8 cellular contexts compared by ENCODE assay signal in genomic region chr11:19259487-19260345, GRCh38. TPM values are rescaled to one million over a fixed set of nuclear protein-coding genes. Genes with fewer than 3 reads are reported as not detected.
DNase-seq lines count a peak whose midpoint lies in the region; ATAC-seq, FAIRE-seq and TF ChIP-seq lines count a peak whose summit lies in the region.

No MANE protein-coding gene starts in this region.

- TF ChIP-seq CTCF in GM13976 (IDR thresholded peaks at IDR 0.05; ENCODE audit: borderline replicate concordance, control extremely low read depth, extremely low read depth, insufficient read depth, missing control alignments) (peak; percentile 85), gastroesophageal sphincter (IDR thresholded peaks at IDR 0.05) (peak; percentile 68 to 86 (median 83))

- no peaks in the 10 kb centered on the region for H3K4me1 ChIP-seq in ACC112 (ENCODE audit: control insufficient read depth, insufficient read depth, low read length, unreplicated experiment)
- no peaks in the 10 kb centered on the region for H3K4me1 ChIP-seq in gastroesophageal sphincter

- in situ Hi-C loops in GM13976 (cut with MboI; ENCODE audit: low sequenced_read_pairs, unreplicated experiment), result no loop called here

- peak; percentile 79 for ATAC-seq in HG03565 (IDR thresholded peaks at IDR 0.05; ENCODE audit: unreplicated experiment)
- peak; percentile 62 for ATAC-seq in gastroesophageal sphincter

- TF ChIP-seq POLR2A in gastroesophageal sphincter (IDR thresholded peaks at IDR 0.05), result no peak

- H3K27ac ChIP-seq in ACC112 (ENCODE audit: low read depth, low read length) (no peak overlapping the region), gastroesophageal sphincter (no peak overlapping the region)

- 37 to 49% methylated on average over 5 to 6 of the region's 6 CpGs for WGBS in gastroesophageal sphincter (ENCODE audit: low coverage in 1 of 2), 2 donors

- peaks cover 11% of the 10 kb centered on the region for H3K27me3 ChIP-seq in ACC112 (ENCODE audit: insufficient read depth, low read length)
- peaks cover 11% of the 10 kb centered on the region for H3K27me3 ChIP-seq in gastroesophageal sphincter

- H3K79me2 ChIP-seq in ACC112 (ENCODE audit: control insufficient read depth, insufficient read depth, low read length, unreplicated experiment), result no peaks in the 10 kb centered on the region

- peak; percentile 75 for DNase-seq in GM13976 (ENCODE audit: low spot score)
- DNase-seq in RPMI7951 (ENCODE audit: low read depth), result peak; percentile 43
- peak in 3 of 4 experiments; percentile 20 to 35 (median 28) for DNase-seq in activated naive CD4-positive, alpha-beta T cell (lab: John Stamatoyannopoulos, UW)
- peak; percentile 76 for DNase-seq in pons (ENCODE audit: low spot score)
- peak; percentile 57 for DNase-seq in urothelium cell line (ENCODE audit: low spot score)

- no peaks in the 10 kb centered on the region for H3K9me3 ChIP-seq in gastroesophageal sphincter

- H3K36me3 ChIP-seq in ACC112 (ENCODE audit: insufficient read depth, low read length), result no peaks in the 10 kb centered on the region
- no peaks in the 10 kb centered on the region for H3K36me3 ChIP-seq in gastroesophageal sphincter

- FAIRE-seq in urothelium cell line (lab: Jason Lieb, UNC), result no peak

- peak overlapping the region; percentile 51 for H3K4me3 ChIP-seq in ACC112 (ENCODE audit: low read depth, low read length)
- H3K4me3 ChIP-seq in gastroesophageal sphincter, result no peak overlapping the region

- peak overlapping the region; percentile 15 for H2AFZ ChIP-seq in ACC112 (ENCODE audit: low read length, unreplicated experiment)

- no peak for TF ChIP-seq EP300 in gastroesophageal sphincter (IDR thresholded peaks at IDR 0.05)

RNA-seq across cellular contexts. Expression of gene E2F8, which starts 19.0 kb away (rescaled TPM):
- 4.7 and 5.0 TPM in 2 replicates for total RNA-seq in RPMI7951 (2014; rRNA removed; shearing (Covaris generic))
- under 1 TPM in 1 of 4 donors, not detected in 3; 0.07 TPM for total RNA-seq in gastroesophageal sphincter

RNA-seq across cellular contexts. Expression of gene CSRP3, which starts 57.9 kb away (rescaled TPM):
- not detected in 2 replicates for total RNA-seq in RPMI7951 (2014; rRNA removed; shearing (Covaris generic))
- total RNA-seq in gastroesophageal sphincter, result under 1 TPM in 1 of 4 donors, not detected in 3; 0.19 TPM
